25 cellular contexts compared by ENCODE assay signal in the genomic region with DNA sequence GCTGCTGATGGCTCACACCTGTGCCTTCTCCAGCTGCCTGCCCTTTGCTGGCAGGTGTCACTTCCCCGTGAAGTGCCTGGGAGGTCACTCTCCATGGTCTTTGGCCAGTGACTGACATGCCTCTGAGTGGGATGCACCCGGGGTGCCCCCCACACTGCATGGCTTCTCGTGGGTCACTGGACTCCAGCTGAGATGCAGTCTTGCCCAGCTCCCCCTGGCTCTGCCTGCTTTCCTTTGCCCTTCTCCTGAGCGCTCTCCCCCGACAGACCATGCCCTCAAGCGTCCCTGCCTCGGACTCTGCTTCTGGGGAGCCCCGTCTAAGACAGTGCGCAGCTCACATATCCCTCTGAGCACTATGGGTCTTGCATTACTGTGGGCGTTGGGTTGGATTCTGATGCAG. TPM values are rescaled to one million over a fixed set of nuclear protein-coding genes. Genes with fewer than 3 reads are reported as not detected.
"Had no signal": no experiment of that assay in that cellular context is flagged by ENCODE, and none has a peak within 500 bp of the region (broad histone marks: within the 10 kb centered on the region; RNA-seq: fewer than 3 reads in every experiment).

No MANE protein-coding gene starts in this region.

- ATAC-seq: activated CD4-positive, CD25-positive, alpha-beta regulatory T cell treated with anti-CD3 and anti-CD28 coated beads, Interleukin-2, amount 50 U/mL, for 24 hours; gastroesophageal sphincter; left lung; stimulated activated naive B cell treated with anti-CD40 and anti-IgM and Interleukin-4, amounts not matched to agents 10 μg/mL and 1 μg/mL and 100 μg/mL, for 72 hours had no signal

- H3K27me3 Mint-ChIP-seq: stimulated activated naive B cell treated with anti-CD40 and anti-IgM and Interleukin-4, amounts not matched to agents 10 μg/mL and 1 μg/mL and 100 μg/mL, for 72 hours had no signal

- H3K36me3 Mint-ChIP-seq: activated CD4-positive, alpha-beta memory T cell treated with anti-CD3 and anti-CD28 coated beads for 36 hours; stimulated activated naive B cell treated with anti-CD40 and anti-IgM and Interleukin-4, amounts not matched to agents 10 μg/mL and 1 μg/mL and 100 μg/mL, for 72 hours had no signal

- H3K4me3 Mint-ChIP-seq: activated CD4-positive, alpha-beta memory T cell treated with anti-CD3 and anti-CD28 coated beads for 36 hours; activated CD4-positive, alpha-beta T cell treated with anti-CD3 and anti-CD28 coated beads, Interleukin-2, amount 10 ng/mL, durations not matched to agents 24 days and 14 days; activated T-cell treated with anti-CD3 and anti-CD28 coated beads, Interleukin-2, amount 50 U/mL, for 24 hours; central memory CD8-positive, alpha-beta T cell; nephron; stimulated activated naive B cell treated with anti-CD40 and anti-IgM and Interleukin-4, amounts not matched to agents 10 μg/mL and 1 μg/mL and 100 μg/mL, for 72 hours had no signal

- DNase-seq: activated CD4-positive, alpha-beta memory T cell treated with anti-CD3 and anti-CD28 coated beads for 36 hours; activated CD4-positive, alpha-beta T cell treated with anti-CD3 and anti-CD28 coated beads, Interleukin-2, amount 10 ng/mL, durations not matched to agents 24 days and 14 days; activated CD8-positive, alpha-beta memory T cell treated with anti-CD3 and anti-CD28 coated beads, Interleukin-2, amount 50 U/mL, for 48 hours; activated gamma-delta T cell treated with Interleukin-2 at 50 U/mL for 16 hours; activated naive CD4-positive, alpha-beta T cell treated with anti-CD3 and anti-CD28 coated beads, Interleukin-2, amount 50 U/mL, for 16 hours; activated T-cell treated with anti-CD3 and anti-CD28 coated beads, Interleukin-2, amount 50 U/mL, for 24 hours; amygdala; colonic mucosa; effector CD8-positive, alpha-beta T cell; hypothalamus; mesendoderm; occipital lobe; stimulated activated CD4-positive, alpha-beta T cell treated with anti-CD3 and anti-CD28 coated beads, Interleukin-15, amount 100 ng/mL, for 24 hours; stimulated activated CD4-positive, alpha-beta T cell treated with anti-CD3 and anti-CD28 coated beads, Interleukin-2, amount 100 ng/mL, for 24 hours; stimulated activated naive B cell treated with anti-CD40 and anti-IgM and Interleukin-4, amounts not matched to agents 10 μg/mL and 1 μg/mL and 100 μg/mL, for 72 hours; stomach; thyroid gland; upper lobe of left lung; WERI-Rb-1 had no signal

- H3K27ac Mint-ChIP-seq: activated CD4-positive, alpha-beta memory T cell treated with anti-CD3 and anti-CD28 coated beads for 36 hours; activated CD4-positive, alpha-beta T cell treated with anti-CD3 and anti-CD28 coated beads, Interleukin-2, amount 10 ng/mL, durations not matched to agents 24 days and 14 days; activated T-cell treated with anti-CD3 and anti-CD28 coated beads, Interleukin-2, amount 50 U/mL, for 24 hours; nephron; stimulated activated naive B cell treated with anti-CD40 and anti-IgM and Interleukin-4, amounts not matched to agents 10 μg/mL and 1 μg/mL and 100 μg/mL, for 72 hours had no signal

- H3K4me1 Mint-ChIP-seq: activated CD4-positive, alpha-beta T cell treated with anti-CD3 and anti-CD28 coated beads, Interleukin-2, amount 10 ng/mL, durations not matched to agents 24 days and 14 days; central memory CD8-positive, alpha-beta T cell; stimulated activated naive B cell treated with anti-CD40 and anti-IgM and Interleukin-4, amounts not matched to agents 10 μg/mL and 1 μg/mL and 100 μg/mL, for 72 hours had no signal

- H3K9me3 Mint-ChIP-seq: activated CD4-positive, alpha-beta memory T cell treated with anti-CD3 and anti-CD28 coated beads for 36 hours; activated CD4-positive, alpha-beta T cell treated with anti-CD3 and anti-CD28 coated beads, Interleukin-2, amount 10 ng/mL, durations not matched to agents 24 days and 14 days; activated T-cell treated with anti-CD3 and anti-CD28 coated beads, Interleukin-2, amount 50 U/mL, for 24 hours; central memory CD8-positive, alpha-beta T cell; nephron; stimulated activated naive B cell treated with anti-CD40 and anti-IgM and Interleukin-4, amounts not matched to agents 10 μg/mL and 1 μg/mL and 100 μg/mL, for 72 hours had no signal

RNA-seq across cellular contexts. Expression of a gene that starts 14.4 kb away (rescaled TPM):
- total RNA-seq: activated CD4-positive, alpha-beta memory T cell treated with anti-CD3 and anti-CD28 coated beads for 36 hours; activated CD4-positive, alpha-beta T cell treated with anti-CD3 and anti-CD28 coated beads, Interleukin-2, amount 10 ng/mL, durations not matched to agents 24 days and 14 days; T-helper 1 cell treated with Interleukin-12 subunit alpha and Interleukin-12 subunit beta and Interleukin-4 antibody, amounts not matched to agents 30 ng/mL and 1 ng/mL, for 36 hours had no signal
